Comparison of ENCODE assay signal across 33 cellular contexts in the genomic region with DNA sequence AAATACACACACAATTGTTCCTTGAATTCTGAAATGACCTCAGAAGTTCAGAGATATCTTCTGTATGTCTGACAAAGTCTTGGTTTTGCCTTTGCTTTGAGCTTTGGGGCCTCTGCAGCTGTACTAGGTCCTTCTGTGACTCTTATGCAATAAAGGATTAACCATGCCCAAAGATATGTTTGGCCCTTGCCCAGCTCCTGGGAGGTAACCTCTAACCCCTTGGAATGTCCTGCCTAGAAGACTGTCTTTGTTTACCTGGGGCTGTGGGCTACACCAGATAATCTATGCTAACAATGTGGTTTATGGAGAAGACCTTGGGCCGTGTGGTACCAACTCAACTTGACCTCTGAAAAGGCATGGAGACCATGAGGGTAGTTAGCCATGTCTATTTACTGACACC.
"Had no signal": no experiment of that assay in that cellular context is flagged by ENCODE, and none has a peak within 500 bp of the region (broad histone marks: within the 10 kb centered on the region; RNA-seq: fewer than 3 reads in every experiment).

No MANE protein-coding gene starts in this region.

- DNase-seq: activated B cell treated with CpG ODN at 0.5 μM for 24 hours; activated CD4-positive, alpha-beta memory T cell treated with anti-CD3 and anti-CD28 coated beads for 36 hours; activated CD4-positive, alpha-beta T cell treated with anti-CD3 and anti-CD28 coated beads for 4 hours; activated CD4-positive, alpha-beta T cell treated with anti-CD3 and anti-CD28 coated beads, Interleukin-2, amount 50 U/mL, for 1 hour; activated CD4-positive, CD25-positive, alpha-beta regulatory T cell treated with anti-CD3 and anti-CD28 coated beads, Interleukin-2, amount 50 U/mL, for 72 hours; activated CD8-positive, alpha-beta memory T cell treated with anti-CD3 and anti-CD28 coated beads, Interleukin-2, amount 50 U/mL, for 4 hours; activated gamma-delta T cell treated with Interleukin-2 at 50 U/mL for 16 hours; activated naive CD4-positive, alpha-beta T cell treated with anti-CD3 and anti-CD28 coated beads for 36 hours; activated T-cell treated with anti-CD3 and anti-CD28 coated beads for 4 hours; activated T-cell treated with anti-CD3 and anti-CD28 coated beads, Interleukin-2, amount 50 U/mL, for 4 hours; adrenal gland; Karpas-422; KBM-7; MM.1S; MV-4-11; NCI-H1092; NCI-H1417; NCI-H146; NCI-H187; NCI-H2029 treated with DMSO at 0.1 percent for 48 hours; NCI-H2107; NCI-H2171; NCI-H510A; NCI-H526; NCI-H748 treated with DMSO at 0.1 percent for 48 hours; NK-92 treated with Interleukin-12 subunit alpha and Interleukin-12 subunit beta, amount 100 ng/mL, for 24 hours; PC-3; Peyer's patch; RPMI8226; SHP77 treated with DMSO at 0.1 percent for 48 hours; SK-N-SH; T-cell; T-helper 17 cell had no signal

- ATAC-seq: activated T-cell treated with anti-CD3 and anti-CD28 coated beads, Interleukin-2, amount 50 U/mL, for 4 hours; PC-3; T-cell; T-helper 17 cell had no signal
